19 cellular contexts compared by ENCODE assay signal in the genomic region with DNA sequence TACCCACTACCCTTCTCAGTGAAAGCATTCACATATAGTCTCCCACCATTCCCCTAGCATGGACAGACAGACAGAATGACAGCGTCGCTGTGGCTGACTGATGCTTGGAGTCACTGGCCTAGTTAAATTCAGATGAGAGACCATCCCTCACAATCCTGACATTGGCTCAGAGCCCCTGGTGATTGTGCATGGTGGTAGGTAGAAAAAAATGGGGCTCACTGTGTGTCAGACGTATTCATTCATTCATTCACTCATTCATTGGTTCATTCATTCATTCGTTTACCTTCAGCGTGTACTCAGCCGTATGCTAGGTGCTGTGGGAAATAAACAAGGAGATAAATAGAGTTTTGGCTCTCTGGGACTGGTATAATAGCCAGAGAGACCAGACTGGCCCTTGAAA.
DNase-seq lines count a peak whose midpoint lies in the region; ATAC-seq, FAIRE-seq and TF ChIP-seq lines count a peak whose summit lies in the region.
"Had no signal": no experiment of that assay in that cellular context is flagged by ENCODE, and none has a peak within 500 bp of the region (broad histone marks: within the 10 kb centered on the region; RNA-seq: fewer than 3 reads in every experiment).

No MANE protein-coding gene starts in this region.

- no peak overlapping the region for H3K4me3 ChIP-seq in PC-3 (ENCODE audit: low read length)
- H3K4me3 ChIP-seq in GM12878 = no peak overlapping the region
- H3K4me3 ChIP-seq in neural cell (ENCODE audit: low read length) = peak overlapping the region; percentile 3
- H3K4me3 ChIP-seq in colonic mucosa = no peak overlapping the region
- H3K4me3 ChIP-seq: BLaER1, Peyer's patch, SJSA1 had no signal

- H3K9ac ChIP-seq in PC-3 (ENCODE audit: low read length) = no peak overlapping the region
- no peak overlapping the region for H3K9ac ChIP-seq in GM12878 (ENCODE audit: control insufficient read depth, insufficient read depth, low read length)
- H3K9ac ChIP-seq in neural cell (ENCODE audit: low read length) = peak overlapping the region; percentile 40
- H3K9ac ChIP-seq in colonic mucosa (ENCODE audit: low read depth in 2 of 2, low read length in 2 of 2) = no peak overlapping the region
- H3K9ac ChIP-seq: BLaER1 had no signal

- FAIRE-seq in GM12878 (lab: Jason Lieb, UNC) (no peak), urothelium cell line (lab: Jason Lieb, UNC) (peak; percentile 89)
- FAIRE-seq: GM12892, H54 had no signal

- H3K4me1 Mint-ChIP-seq in activated CD8-positive, alpha-beta T cell treated with anti-CD3 and anti-CD28 coated beads, Interleukin-2, amount 10 ng/mL, durations not matched to agents 7 days and 5 days (ENCODE audit: low read depth) = no peaks in the 10 kb centered on the region

- TF ChIP-seq CTCF in PC-3 (conservative IDR thresholded peaks at IDR 0.05; ENCODE audit: low read depth, low read length) (no peak), GM12878 (IDR thresholded peaks at IDR 0.05 in 2 of 3, conservative IDR thresholded peaks at IDR 0.05 in 1 of 3; ENCODE audit: control insufficient read depth in 2 of 3, extremely low read depth in 1 of 3, insufficient read depth in 1 of 3, low read depth in 3 of 3, low read length in 3 of 3) (no peak), neural cell (IDR thresholded peaks at IDR 0.05; ENCODE audit: poor library complexity, severe bottlenecking) (no peak), colonic mucosa (IDR thresholded peaks at IDR 0.05) (no peak)

- H4K20me1 ChIP-seq in PC-3 (ENCODE audit: low read length) (no peaks in the 10 kb centered on the region), GM12878 (ENCODE audit: control insufficient read depth, insufficient read depth) (no peaks in the 10 kb centered on the region), neural cell (ENCODE audit: insufficient read depth) (no peaks in the 10 kb centered on the region)
- H4K20me1 ChIP-seq: BLaER1 had no signal

- TF ChIP-seq EP300 in GM12878 (IDR thresholded peaks at IDR 0.05; ENCODE audit: borderline replicate concordance in 1 of 2, control insufficient read depth in 1 of 2, low read depth in 2 of 2, low read length in 2 of 2) (no peak), neural cell (conservative IDR thresholded peaks at IDR 0.05; ENCODE audit: poor library complexity, severe bottlenecking) (no peak)

- H3K36me3 Mint-ChIP-seq in activated CD8-positive, alpha-beta T cell treated with anti-CD3 and anti-CD28 coated beads, Interleukin-2, amount 10 ng/mL, durations not matched to agents 7 days and 5 days (ENCODE audit: low read depth) = no peaks in the 10 kb centered on the region

- H3K36me3 ChIP-seq in PC-3 (ENCODE audit: low read depth, low read length) (no peaks in the 10 kb centered on the region), GM12878 (ENCODE audit: control insufficient read depth in 2 of 2, insufficient read depth in 2 of 2, low read length in 1 of 2) (no peaks in the 10 kb centered on the region), neural cell (ENCODE audit: insufficient read depth, low read length) (no peaks in the 10 kb centered on the region), colonic mucosa (no peaks in the 10 kb centered on the region)
- H3K36me3 ChIP-seq: BLaER1, Peyer's patch, SJSA1 had no signal

- RAD21 ChIA-PET in GM12878 (lab: Charles Lee; ENCODE audit: unreplicated experiment) = no interaction called here

- H3F3A ChIP-seq in PC-3 (ENCODE audit: low read length, unreplicated experiment) (no peaks in the 10 kb centered on the region), neural cell (ENCODE audit: insufficient read depth, low read length, poor library complexity, severe bottlenecking) (no peaks in the 10 kb centered on the region)

- no peak for TF ChIP-seq POLR2A in GM12878 (IDR thresholded peaks at IDR 0.05; ENCODE audit: low read depth, low read length)

- H3K4me2 ChIP-seq in PC-3 (ENCODE audit: low read length) = peak overlapping the region; percentile 37
- no peak overlapping the region for H3K4me2 ChIP-seq in GM12878 (ENCODE audit: control insufficient read depth, insufficient read depth)
- H3K4me2 ChIP-seq in neural cell (ENCODE audit: low read length) = no peak overlapping the region
- H3K4me2 ChIP-seq: BLaER1 had no signal

- in situ Hi-C loops in GM12878 (cut with MboI) = no loop called here

- SMC1A ChIA-PET in GM12878 (lab: Charles Lee; ENCODE audit: uncharacterized antibody, unreplicated experiment) = no interaction called here

- H3K79me2 ChIP-seq in PC-3 (ENCODE audit: low read length) = no peaks in the 10 kb centered on the region
- no peaks in the 10 kb centered on the region for H3K79me2 ChIP-seq in GM12878 (ENCODE audit: control insufficient read depth, insufficient read depth, low read length)
- no peaks in the 10 kb centered on the region for H3K79me2 ChIP-seq in neural cell (replicated peaks; ENCODE audit: insufficient read depth, low read length)

- H3K4me3 Mint-ChIP-seq in activated CD8-positive, alpha-beta T cell treated with anti-CD3 and anti-CD28 coated beads, Interleukin-2, amount 10 ng/mL, durations not matched to agents 7 days and 5 days = no peak overlapping the region
- H3K4me3 Mint-ChIP-seq: CD4-positive, alpha-beta T cell had no signal

- no peak overlapping the region for H2AFZ ChIP-seq in PC-3 (ENCODE audit: low read length)
- no peak overlapping the region for H2AFZ ChIP-seq in GM12878 (ENCODE audit: control insufficient read depth, low read depth, low read length)
- peak overlapping the region; percentile 74 for H2AFZ ChIP-seq in neural cell (ENCODE audit: low read depth, low read length)

- no peak overlapping the region for H3K27ac Mint-ChIP-seq in activated CD8-positive, alpha-beta T cell treated with anti-CD3 and anti-CD28 coated beads, Interleukin-2, amount 10 ng/mL, durations not matched to agents 7 days and 5 days
- H3K27ac Mint-ChIP-seq: CD4-positive, alpha-beta T cell had no signal

- H3K27me3 ChIP-seq in PC-3 (ENCODE audit: low read length) (no peaks in the 10 kb centered on the region), GM12878 (replicated peaks in 1 of 2; ENCODE audit: control insufficient read depth in 2 of 2, insufficient read depth in 2 of 2, low read length in 1 of 2) (no peaks in the 10 kb centered on the region; a peak in 1 of 4 replicates), neural cell (ENCODE audit: insufficient read depth, low read depth, low read length) (no peaks in the 10 kb centered on the region), colonic mucosa (no peaks in the 10 kb centered on the region)
- H3K27me3 ChIP-seq: BLaER1, Peyer's patch, SJSA1 had no signal

- no peak for TF ChIP-seq RAD21 in GM12878 (IDR thresholded peaks at IDR 0.05; ENCODE audit: insufficient read depth, low read depth, low read length)
- TF ChIP-seq RAD21 in neural cell (conservative IDR thresholded peaks at IDR 0.05) = no peak

- H3K4me1 ChIP-seq in PC-3 (ENCODE audit: insufficient read depth, low read length) (peaks cover 28% of the 10 kb centered on the region), GM12878 (ENCODE audit: control insufficient read depth, insufficient read depth, low read length) (no peaks in the 10 kb centered on the region), colonic mucosa (no peaks in the 10 kb centered on the region)
- H3K4me1 ChIP-seq: Peyer's patch had no signal

- H3K27ac ChIP-seq in PC-3 (ENCODE audit: low read length) (no peak overlapping the region; the same call in 1 of the 2 replicates), GM12878 (ENCODE audit: control insufficient read depth, insufficient read depth) (no peak overlapping the region), neural cell (ENCODE audit: low read length) (peak overlapping the region; percentile 64), colonic mucosa (no peak overlapping the region)
- H3K27ac ChIP-seq: BLaER1, Peyer's patch, SJSA1 had no signal

- ATAC-seq in PC-3 (no peak), GM12878 (no peak)
- no peak for ATAC-seq in activated CD8-positive, alpha-beta T cell treated with anti-CD3 and anti-CD28 coated beads, Interleukin-2, amount 10 ng/mL, durations not matched to agents 7 days and 5 days

- DNase-seq in PC-3 = no peak
- DNase-seq in GM12878 (ENCODE audit: low read depth, low spot score) = no peak
- DNase-seq in urothelium cell line (ENCODE audit: low spot score) = no peak
- no peak for DNase-seq in colonic mucosa
- DNase-seq in activated CD8-positive, alpha-beta T cell treated with anti-CD3 and anti-CD28 coated beads, Interleukin-2, amount 10 ng/mL, durations not matched to agents 7 days and 5 days = no peak
- DNase-seq in activated gamma-delta T cell treated with Interleukin-2 at 50 U/mL for 16 hours = no peak
- DNase-seq: ACHN; CD4-positive, alpha-beta T cell; DND-41; IMR-90; NCI-H1105; NCI-H226; Peyer's patch; SW 1271 had no signal

- BruUV-seq in PC-3 (replicated peaks; lab: Mats Ljungman, UMichigan) (no TSS peak), GM12878 (replicated peaks; lab: Mats Ljungman, UMichigan) (no TSS peak)

- CTCF ChIA-PET in PC-3 (lab: Charles Lee) (no interaction called here), GM12878 (lab: Yijun Ruan, JAX) (no interaction called here)
- CTCF ChIA-PET in activated CD8-positive, alpha-beta T cell treated with anti-CD3 and anti-CD28 coated beads, Interleukin-2, amount 10 ng/mL, durations not matched to agents 7 days and 5 days (lab: Charles Lee) = no interaction called here

- intact Hi-C loops in PC-3 (cut with micrococcal nuclease) = no loop called here
- intact Hi-C loops in GM12878 (cut with micrococcal nuclease; ENCODE audit: unreplicated experiment) = no loop called here
- intact Hi-C loops in colonic mucosa (cut with DNase I) = no loop called here

- H3K9me3 Mint-ChIP-seq in activated CD8-positive, alpha-beta T cell treated with anti-CD3 and anti-CD28 coated beads, Interleukin-2, amount 10 ng/mL, durations not matched to agents 7 days and 5 days (ENCODE audit: insufficient read depth) = no peaks in the 10 kb centered on the region
- H3K9me3 Mint-ChIP-seq: CD4-positive, alpha-beta T cell had no signal

- H3K9me2 ChIP-seq in PC-3 (replicated peaks; ENCODE audit: low read length) (no peaks in the 10 kb centered on the region), neural cell (ENCODE audit: insufficient read depth, low read length) (no peaks in the 10 kb centered on the region)

- POLR2A ChIA-PET in PC-3 (lab: Charles Lee; ENCODE audit: unreplicated experiment) (no interaction called here), GM12878 (lab: Charles Lee) (no interaction called here)
- POLR2A ChIA-PET in activated CD8-positive, alpha-beta T cell treated with anti-CD3 and anti-CD28 coated beads, Interleukin-2, amount 10 ng/mL, durations not matched to agents 7 days and 5 days (lab: Charles Lee) = no interaction called here

- H3K9me3 ChIP-seq in PC-3 (ENCODE audit: low read length) (no peaks in the 10 kb centered on the region), GM12878 (replicated peaks; ENCODE audit: control insufficient read depth, insufficient read depth, low read length) (no peaks in the 10 kb centered on the region), neural cell (ENCODE audit: low read length) (no peaks in the 10 kb centered on the region), colonic mucosa (no peaks in the 10 kb centered on the region)
- H3K9me3 ChIP-seq: BLaER1, Peyer's patch, SJSA1 had no signal

- peaks cover 8% of the 10 kb centered on the region for H3K27me3 Mint-ChIP-seq in activated CD8-positive, alpha-beta T cell treated with anti-CD3 and anti-CD28 coated beads, Interleukin-2, amount 10 ng/mL, durations not matched to agents 7 days and 5 days (ENCODE audit: low read depth)
- H3K27me3 Mint-ChIP-seq: CD4-positive, alpha-beta T cell had no signal

- WGBS in GM12878 (ENCODE audit: insufficient coverage, insufficient replicate concordance, low lambda C conversion rate, missing lambda C conversion rate) = 59% methylated on average over 6 of the region's 6 CpGs
